ENCODE assay signal across 1 cellular context in genomic region chr11:74749127-74749964, GRCh38.
TF ChIP-seq lines count a peak whose summit lies in the region.

No MANE protein-coding gene starts in this region.

TF ChIP-seq in HepG2, 621 proteins besides CTCF, POLR2A, EP300 and RAD21 (continued from another document and continues in another):
- TF ChIP-seq RARA (CRISPR knock-in tag; IDR thresholded peaks at IDR 0.05) (peak; percentile 35; the same call in 1 of the 2 replicates), SMAD9 (CRISPR knock-in tag; IDR thresholded peaks at IDR 0.05) (no peak; the same call in 1 of the 2 replicates), EED (CRISPR knock-in tag; IDR thresholded peaks at IDR 0.05) (no peak), HHEX (CRISPR knock-in tag; IDR thresholded peaks at IDR 0.05) (no peak), TCF7 (IDR thresholded peaks at IDR 0.05; ENCODE audit: low read depth) (no peak), MLXIP (CRISPR knock-in tag; IDR thresholded peaks at IDR 0.05; ENCODE audit: borderline replicate concordance) (0 out of 2 replicates have a peak, but pooled peaks have one; percentile 12), KAT7 (CRISPR knock-in tag; IDR thresholded peaks at IDR 0.05; ENCODE audit: borderline replicate concordance) (no peak), ATF1 (CRISPR knock-in tag; IDR thresholded peaks at IDR 0.05) (no peak), TEAD2 (CRISPR knock-in tag; IDR thresholded peaks at IDR 0.05) (peak; percentile 16; the same call in 1 of the 2 replicates), FOXK2 (IDR thresholded peaks at IDR 0.05) (no peak), BHLHE40 (IDR thresholded peaks at IDR 0.05; ENCODE audit: low read length) (no peak), HOXA7 (CRISPR knock-in tag; IDR thresholded peaks at IDR 0.05) (peak; percentile 84; the same call in 1 of the 2 replicates), ZNF816 (CRISPR knock-in tag; IDR thresholded peaks at IDR 0.05; ENCODE audit: borderline replicate concordance) (no peak), TRAFD1 (CRISPR knock-in tag; IDR thresholded peaks at IDR 0.05; ENCODE audit: borderline replicate concordance) (no peak), GATAD1 (CRISPR knock-in tag; IDR thresholded peaks at IDR 0.05) (peak; percentile 34; the same call in 1 of the 2 replicates), WIZ (CRISPR knock-in tag; IDR thresholded peaks at IDR 0.05) (peak; percentile 40; the same call in 1 of the 2 replicates), ELF3 (CRISPR knock-in tag; IDR thresholded peaks at IDR 0.05) (no peak), YY1 (IDR thresholded peaks at IDR 0.05; ENCODE audit: insufficient read depth, insufficient replicate concordance, low read depth, low read length) (no peak), TP53 (CRISPR knock-in tag; conservative IDR thresholded peaks at IDR 0.05) (no peak), HNRNPK (IDR thresholded peaks at IDR 0.05; ENCODE audit: low read depth, low read length, poor library complexity, severe bottlenecking) (no peak), ZNF615 (CRISPR knock-in tag; IDR thresholded peaks at IDR 0.05; ENCODE audit: borderline replicate concordance) (no peak), XRCC5 (optimal IDR thresholded peaks at IDR 0.05; ENCODE audit: low read length) (no peak), PRDM4 (CRISPR knock-in tag; IDR thresholded peaks at IDR 0.05; ENCODE audit: borderline replicate concordance) (no peak), ZNF382 (CRISPR knock-in tag; IDR thresholded peaks at IDR 0.05; ENCODE audit: borderline replicate concordance) (no peak), ZNF280D (CRISPR knock-in tag; IDR thresholded peaks at IDR 0.05) (no peak), ZBTB40 (IDR thresholded peaks at IDR 0.05) (no peak), ZBTB40 (CRISPR knock-in tag; IDR thresholded peaks at IDR 0.05) (no peak), NFE2L1 (CRISPR knock-in tag; IDR thresholded peaks at IDR 0.05; ENCODE audit: borderline replicate concordance) (no peak), ZFP82 (CRISPR knock-in tag; IDR thresholded peaks at IDR 0.05; ENCODE audit: borderline replicate concordance) (no peak), ZNF225 (CRISPR knock-in tag; IDR thresholded peaks at IDR 0.05) (no peak), PLRG1 (conservative IDR thresholded peaks at IDR 0.05) (no peak), ZBTB1 (CRISPR knock-in tag; IDR thresholded peaks at IDR 0.05; ENCODE audit: borderline replicate concordance) (no peak), MYC (CRISPR knock-in tag; IDR thresholded peaks at IDR 0.05; ENCODE audit: borderline replicate concordance) (peak; percentile 73; the same call in 1 of the 2 replicates), RXRA (CRISPR knock-in tag; IDR thresholded peaks at IDR 0.05) (peak; percentile 39; the same call in 1 of the 2 replicates), ZNF296 (CRISPR knock-in tag; conservative IDR thresholded peaks at IDR 0.05) (no peak), KLF9 (CRISPR knock-in tag; IDR thresholded peaks at IDR 0.05; ENCODE audit: low read depth) (no peak), CBX1 (IDR thresholded peaks at IDR 0.05; ENCODE audit: low read depth) (peak; percentile 29), ZNF263 (CRISPR knock-in tag; IDR thresholded peaks at IDR 0.05) (no peak; the same call in 1 of the 2 replicates), MAFF (IDR thresholded peaks at IDR 0.05; ENCODE audit: low read depth, low read length) (no peak), ZNF337 (CRISPR knock-in tag; IDR thresholded peaks at IDR 0.05; ENCODE audit: borderline replicate concordance, low read depth) (no peak), CERS6 (CRISPR knock-in tag; IDR thresholded peaks at IDR 0.05) (peak; percentile 62; the same call in 1 of the 2 replicates), GPBP1L1 (CRISPR knock-in tag; IDR thresholded peaks at IDR 0.05) (no peak), FOXK1 (CRISPR knock-in tag; IDR thresholded peaks at IDR 0.05; ENCODE audit: borderline replicate concordance, low read depth) (no peak)
